Comparison of ENCODE assay signal across 8 cellular contexts in the genomic region with DNA sequence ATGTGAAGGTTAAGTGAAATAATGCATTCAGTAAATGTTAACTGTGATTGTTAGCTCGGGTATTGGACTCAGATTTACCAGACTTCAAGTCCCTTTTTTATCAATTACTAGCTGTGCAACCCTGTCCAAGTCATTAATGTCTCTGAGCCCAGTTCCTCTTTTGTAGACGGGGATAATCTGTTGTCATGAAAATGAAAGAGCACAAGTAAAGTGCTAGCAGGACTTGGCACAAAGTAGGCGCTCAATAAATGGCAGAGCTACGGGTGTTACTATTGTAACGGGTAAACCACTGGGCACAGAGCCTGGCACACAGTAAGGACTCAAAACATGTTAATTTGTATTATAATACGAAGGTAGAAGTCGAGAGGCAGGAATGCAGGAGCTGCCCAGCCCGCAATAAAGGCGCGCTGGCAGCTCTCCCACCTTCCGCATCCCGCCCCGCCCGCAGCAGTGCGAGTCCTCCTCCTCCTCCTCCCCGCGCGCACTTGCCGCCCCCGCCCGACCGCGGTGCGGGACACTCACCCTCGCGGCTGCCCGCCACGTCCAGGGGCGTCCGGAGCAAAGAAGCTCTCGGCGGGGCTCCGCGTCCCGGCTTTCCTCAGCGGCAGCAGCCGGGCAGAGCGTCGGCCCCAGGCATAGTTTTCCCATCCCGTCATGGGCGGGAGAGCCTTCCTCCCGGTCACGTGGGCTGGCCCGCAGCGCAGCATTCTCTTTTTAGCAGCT. TPM values are rescaled to one million over a fixed set of nuclear protein-coding genes. Genes with fewer than 3 reads are reported as not detected.
DNase-seq lines count a peak whose midpoint lies in the region; ATAC-seq and TF ChIP-seq lines count a peak whose summit lies in the region.

A gene with protein sequence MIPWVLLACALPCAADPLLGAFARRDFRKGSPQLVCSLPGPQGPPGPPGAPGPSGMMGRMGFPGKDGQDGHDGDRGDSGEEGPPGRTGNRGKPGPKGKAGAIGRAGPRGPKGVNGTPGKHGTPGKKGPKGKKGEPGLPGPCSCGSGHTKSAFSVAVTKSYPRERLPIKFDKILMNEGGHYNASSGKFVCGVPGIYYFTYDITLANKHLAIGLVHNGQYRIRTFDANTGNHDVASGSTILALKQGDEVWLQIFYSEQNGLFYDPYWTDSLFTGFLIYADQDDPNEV (minus strand): TSS at position 637 of the 723 bp plus-strand sequence. CDS start 15,615 bp downstream, outside the sequence.

- H3F3A ChIP-seq in PC-9 (ENCODE audit: insufficient read depth, low read depth) (no peaks in the 10 kb centered on the region; the same call in 1 of the 2 replicates), smooth muscle cell (ENCODE audit: low read depth) (no peaks in the 10 kb centered on the region)

- no peak for DNase-seq in AG04449 (ENCODE audit: low read depth, low spot score)
- peak in 1 of 2 experiments; percentile 50 for DNase-seq in PC-9
- no peak for DNase-seq in chondrocyte (ENCODE audit: low spot score)
- peak; percentile 54 for DNase-seq in kidney tubule cell (ENCODE audit: low spot score)
- DNase-seq in smooth muscle cell (lab: John Stamatoyannopoulos, UW; ENCODE audit: unreplicated experiment), result peak; percentile 17
- no peak for DNase-seq in NAMALWA (ENCODE audit: low spot score)

- peak within 1 kb of the TSS; percentile 69 for H3K4me3 Mint-ChIP-seq in chondrocyte (ENCODE audit: unreplicated experiment)

- H3K27ac Mint-ChIP-seq in chondrocyte (ENCODE audit: unreplicated experiment), result no peak within 1 kb of the TSS

- H3K79me2 ChIP-seq in PC-9 (ENCODE audit: low read depth) (no peaks in the 10 kb centered on the region), smooth muscle cell (ENCODE audit: low read depth) (no peaks in the 10 kb centered on the region)

- CTCF ChIA-PET in AG04449 (lab: Yijun Ruan, JAX) (interaction anchor here (0.6 to 3.1 kb wide), 10 partner anchors 12 to 349 kb away, joined by 3 to 16 read pairs (median 3); no protein-coding TSS in a partner anchor), PC-9 (lab: Charles Lee) (interaction anchor here (0.5 kb wide), 1 partner anchor 172 kb away, joined by 3 read pairs; no protein-coding TSS in a partner anchor)

- POLR2A ChIA-PET in AG04449 (lab: Yijun Ruan, JAX) (no interaction called here), PC-9 (lab: Charles Lee; ENCODE audit: unreplicated experiment) (no interaction called here)

- WGBS in smooth muscle cell (ENCODE audit: low lambda C conversion rate), result 8% methylated on average over 27 of the region's 45 CpGs

- peaks cover 10% of the 10 kb centered on the region for H3K36me3 Mint-ChIP-seq in chondrocyte (ENCODE audit: low read depth)

- H4K20me1 ChIP-seq in PC-9 (ENCODE audit: insufficient read depth) (peaks cover 3% of the 10 kb centered on the region; the same call in 1 of the 2 replicates), smooth muscle cell (ENCODE audit: low read depth) (no peaks in the 10 kb centered on the region)

- intact Hi-C loops in PC-9 (cut with micrococcal nuclease; ENCODE audit: unreplicated experiment), result no loop called here

- H2AFZ ChIP-seq in PC-9 (peak within 1 kb of the TSS; percentile 81), smooth muscle cell (ENCODE audit: low read depth) (peak within 1 kb of the TSS; percentile 90)

- no peak for TF ChIP-seq CTCF in AG04449 (IDR thresholded peaks at IDR 0.05; ENCODE audit: insufficient read depth, low read length, missing control alignments)
- no peak for TF ChIP-seq CTCF in PC-9 (conservative IDR thresholded peaks at IDR 0.05)
- TF ChIP-seq CTCF in chondrocyte (IDR thresholded peaks at IDR 0.05), result no peak
- TF ChIP-seq CTCF in smooth muscle cell (IDR thresholded peaks at IDR 0.05; ENCODE audit: borderline replicate concordance, insufficient read depth, poor library complexity, severe bottlenecking), result no peak

- BruUV-seq in PC-9 (replicated peaks; lab: Mats Ljungman, UMichigan), result no TSS peak

- peaks cover 10% of the 10 kb centered on the region for H3K4me1 Mint-ChIP-seq in chondrocyte (ENCODE audit: low read depth)

- H3K4me3 ChIP-seq in AG04449 (ENCODE audit: low read depth, low read length), result peak within 1 kb of the TSS; percentile 63
- H3K4me3 ChIP-seq in PC-9, result peak within 1 kb of the TSS; percentile 59
- H3K4me3 ChIP-seq in smooth muscle cell, result peak within 1 kb of the TSS; percentile 71

- H3K27me3 Mint-ChIP-seq in chondrocyte (ENCODE audit: low read depth), result peaks cover 35% of the 10 kb centered on the region

- peaks cover 58% of the 10 kb centered on the region for H3K27me3 ChIP-seq in PC-9 (ENCODE audit: insufficient read depth, low read depth)
- H3K27me3 ChIP-seq in smooth muscle cell (ENCODE audit: low read depth), result peaks cover 16% of the 10 kb centered on the region

- ATAC-seq in GM18511 (IDR thresholded peaks at IDR 0.05; ENCODE audit: unreplicated experiment), result peak; percentile 62
- ATAC-seq in HG02840 (IDR thresholded peaks at IDR 0.05; ENCODE audit: low FRiP score, unreplicated experiment), result no peak

- H3K9ac ChIP-seq in smooth muscle cell (ENCODE audit: low read depth), result peak within 1 kb of the TSS; percentile 67

- no peaks in the 10 kb centered on the region for H3K9me3 ChIP-seq in PC-9 (ENCODE audit: insufficient read depth, low read depth)
- no peaks in the 10 kb centered on the region for H3K9me3 ChIP-seq in smooth muscle cell (replicated peaks; ENCODE audit: low read depth)

- no peaks in the 10 kb centered on the region for H3K9me2 ChIP-seq in PC-9 (ENCODE audit: insufficient read depth)

- H3K4me1 ChIP-seq in PC-9 (replicated peaks; ENCODE audit: insufficient read depth), result 0 out of 2 replicates have a peak, but pooled peaks cover 5% of the 10 kb centered on the region
- H3K4me1 ChIP-seq in smooth muscle cell (ENCODE audit: low read depth), result no peaks in the 10 kb centered on the region

- H3K4me2 ChIP-seq in PC-9 (peak within 1 kb of the TSS; percentile 87), smooth muscle cell (peak within 1 kb of the TSS; percentile 93)

- H3K9me3 Mint-ChIP-seq in chondrocyte (ENCODE audit: low read depth), result peaks cover 9% of the 10 kb centered on the region

- H3K27ac ChIP-seq in PC-9, result no peak within 1 kb of the TSS
- no peak within 1 kb of the TSS for H3K27ac ChIP-seq in smooth muscle cell (ENCODE audit: low read depth)

- H3K36me3 ChIP-seq in PC-9 (ENCODE audit: low read depth) (no peaks in the 10 kb centered on the region), smooth muscle cell (ENCODE audit: low read depth) (no peaks in the 10 kb centered on the region)

RNA-seq across cellular contexts. Expression of the gene that starts here (rescaled TPM):
- 0.15 and 0.20 TPM in 2 replicates for total RNA-seq in PC-9 (2021)
- 0.34 to 0.62 TPM (median 0.59 TPM) in 3 replicates for total RNA-seq in chondrocyte
- total RNA-seq in smooth muscle cell, result 0.63 and 0.85 TPM in 2 replicates
- polyA plus RNA-seq in smooth muscle cell, result 1.6 and 2.6 TPM in 2 replicates

Comparison
In these comparisons a context has a peak if more than half of its experiments do, and no peak if none do; other contexts are left out.
1. DNase-seq: peak in kidney tubule cell (single experiment) and smooth muscle cell (single experiment); none in AG04449 (single experiment), chondrocyte (single experiment) and NAMALWA (single experiment).
2. Peak in every context shown above with its lines, with median percentiles within 50 percentile points of each other: H3K4me3 ChIP-seq.